In genomic region chr3:106589306-106589942, GRCh38 we compare ENCODE assay signal across 17 cellular contexts.
A peak's percentile ranks its signal among the peaks of the same experiment; 100 is the strongest.
DNase-seq lines count a peak whose midpoint lies in the region; ATAC-seq and TF ChIP-seq lines count a peak whose summit lies in the region.
"Had no signal": no experiment of that assay in that cellular context is flagged by ENCODE, and none has a peak within 500 bp of the region (broad histone marks: within the 10 kb centered on the region; RNA-seq: fewer than 3 reads in every experiment).

No MANE protein-coding gene starts in this region.

- in situ Hi-C loops in mammary epithelial cell (cut with MboI; ENCODE audit: low sequenced_read_pairs in 2 of 2): no loop called here

- H3K4me3 ChIP-seq in breast epithelium (no peak overlapping the region), mammary epithelial cell (replicated peaks in 1 of 3; ENCODE audit: insufficient read depth in 1 of 3, low read depth in 2 of 3, low read length in 3 of 3) (no peak overlapping the region)
- H3K4me3 ChIP-seq: heart right ventricle, stomach had no signal

- dilution Hi-C loops in mammary epithelial cell (cut with HindIII; ENCODE audit: low sequenced_read_pairs): no loop called here

- H2AFZ ChIP-seq in mammary epithelial cell (ENCODE audit: low read depth, low read length): peak overlapping the region; percentile 26

- DNase-seq in MCF 10A (ENCODE audit: unreplicated experiment) (peak; percentile 82), breast epithelium (ENCODE audit: low spot score in 2 of 2) (no peak), mammary epithelial cell (peak; percentile 95), iris pigment epithelial cell (ENCODE audit: low read depth) (peak; percentile 96), NCI-H128 (lab: John Stamatoyannopoulos, UW; ENCODE audit: unreplicated experiment) (no peak), NCI-H2081 (lab: John Stamatoyannopoulos, UW) (no peak)
- DNase-seq: activated CD4-positive, CD25-positive, alpha-beta regulatory T cell; activated CD8-positive, alpha-beta memory T cell treated with anti-CD3 and anti-CD28 coated beads, Interleukin-2, amount 50 U/mL, for 4 hours; activated naive CD8-positive, alpha-beta T cell treated with anti-CD3 and anti-CD28 coated beads, Interleukin-2, amount 10 ng/mL, durations not matched to agents 7 days and 5 days; heart right ventricle; NCI-H1048; NCI-H2171 treated with DMSO at 0.1 percent for 48 hours; stomach; T-helper 17 cell had no signal

- no peaks in the 10 kb centered on the region for H3K36me3 ChIP-seq in breast epithelium
- no peaks in the 10 kb centered on the region for H3K36me3 ChIP-seq in mammary epithelial cell (ENCODE audit: insufficient read depth, low read length)
- H3K36me3 ChIP-seq: heart right ventricle, stomach had no signal

- ATAC-seq in GM18502 (IDR thresholded peaks at IDR 0.05; ENCODE audit: poor library complexity, unreplicated experiment) (no peak), HG03520 (IDR thresholded peaks at IDR 0.05; ENCODE audit: unreplicated experiment) (no peak)
- ATAC-seq: heart right ventricle, Right ventricle myocardium inferior, T-helper 17 cell had no signal

- no peaks in the 10 kb centered on the region for H3K27me3 Mint-ChIP-seq in MCF 10A (ENCODE audit: insufficient read depth, unreplicated experiment)
- H3K27me3 Mint-ChIP-seq: T-helper 17 cell had no signal

- peak overlapping the region; percentile 46 for H3K4me3 Mint-ChIP-seq in MCF 10A (ENCODE audit: unreplicated experiment)
- H3K4me3 Mint-ChIP-seq: activated naive CD8-positive, alpha-beta T cell treated with anti-CD3 and anti-CD28 coated beads, Interleukin-2, amount 10 ng/mL, durations not matched to agents 7 days and 5 days; T-helper 17 cell had no signal

- peaks cover 21% of the 10 kb centered on the region for H3K4me1 Mint-ChIP-seq in MCF 10A (ENCODE audit: insufficient read depth, unreplicated experiment)
- H3K4me1 Mint-ChIP-seq: activated naive CD8-positive, alpha-beta T cell treated with anti-CD3 and anti-CD28 coated beads, Interleukin-2, amount 10 ng/mL, durations not matched to agents 7 days and 5 days had no signal

- H3K9ac ChIP-seq in mammary epithelial cell (ENCODE audit: insufficient read depth, low read length): peak overlapping the region; percentile 12

- H4K20me1 ChIP-seq in mammary epithelial cell (ENCODE audit: insufficient read depth, low read length): no peaks in the 10 kb centered on the region

- 13% methylated on average over 5 of the region's 5 CpGs for WGBS in mammary epithelial cell (ENCODE audit: low coverage, missing lambda C conversion rate)

- POLR2A ChIA-PET in MCF 10A (lab: Yijun Ruan, JAX): interaction anchor here (0.6 to 1.6 kb wide), 12 partner anchors 9 to 720 kb away, joined by 3 to 7 read pairs (median 4); partner anchors contain the start of gene CBLB

- no peaks in the 10 kb centered on the region for H3K9me3 Mint-ChIP-seq in MCF 10A (ENCODE audit: unreplicated experiment)

- no peaks in the 10 kb centered on the region for H3K79me2 ChIP-seq in mammary epithelial cell (ENCODE audit: insufficient read depth, low read length)

- peak overlapping the region; percentile 88 for H3K27ac Mint-ChIP-seq in MCF 10A (ENCODE audit: low read depth, unreplicated experiment)
- H3K27ac Mint-ChIP-seq: activated naive CD8-positive, alpha-beta T cell treated with anti-CD3 and anti-CD28 coated beads, Interleukin-2, amount 10 ng/mL, durations not matched to agents 7 days and 5 days; T-helper 17 cell had no signal

- H3K27me3 ChIP-seq in breast epithelium: no peaks in the 10 kb centered on the region
- H3K27me3 ChIP-seq in mammary epithelial cell (ENCODE audit: insufficient read depth, low read length): no peaks in the 10 kb centered on the region
- H3K27me3 ChIP-seq: heart right ventricle, stomach had no signal

- intact Hi-C loops in MCF 10A (cut with micrococcal nuclease): no loop called here
- intact Hi-C loops in breast epithelium (cut with DNase I; ENCODE audit: low total_unique reads): no loop called here
- intact Hi-C loops in mammary epithelial cell (cut with micrococcal nuclease): no loop called here

- H3K9me3 ChIP-seq in breast epithelium (no peaks in the 10 kb centered on the region), mammary epithelial cell (replicated peaks; ENCODE audit: insufficient read depth, low read length) (no peaks in the 10 kb centered on the region)
- H3K9me3 ChIP-seq: heart right ventricle, stomach had no signal

- TF ChIP-seq POLR2A in breast epithelium (IDR thresholded peaks at IDR 0.05): no peak

- no peaks in the 10 kb centered on the region for H3K36me3 Mint-ChIP-seq in MCF 10A (ENCODE audit: insufficient read depth, unreplicated experiment)
- H3K36me3 Mint-ChIP-seq: activated naive CD8-positive, alpha-beta T cell treated with anti-CD3 and anti-CD28 coated beads, Interleukin-2, amount 10 ng/mL, durations not matched to agents 7 days and 5 days had no signal

- H3K4me2 ChIP-seq in mammary epithelial cell (ENCODE audit: insufficient read depth, low read depth, low read length): peak overlapping the region; percentile 55

- CTCF ChIA-PET in MCF 10A (lab: Yijun Ruan, JAX) (interaction anchor here (0.6 kb wide), 1 partner anchor 519 kb away, joined by 4 read pairs; no protein-coding TSS in a partner anchor), mammary epithelial cell (lab: Charles Lee; ENCODE audit: low non-redundant PET) (no interaction called here)

- TF ChIP-seq CTCF in MCF 10A (IDR thresholded peaks at IDR 0.05; ENCODE audit: unreplicated experiment): no peak
- TF ChIP-seq CTCF in breast epithelium (IDR thresholded peaks at IDR 0.05): no peak
- TF ChIP-seq CTCF in mammary epithelial cell (conservative IDR thresholded peaks at IDR 0.05 in 1 of 2, IDR thresholded peaks at IDR 0.05 in 1 of 2; ENCODE audit: extremely low read depth in 1 of 2, insufficient read depth in 1 of 2, low read depth in 1 of 2, low read length in 2 of 2): no peak

- H3K27ac ChIP-seq in breast epithelium (no peak overlapping the region), mammary epithelial cell (ENCODE audit: insufficient read depth, low read depth, low read length) (peak overlapping the region; percentile 57)
- H3K27ac ChIP-seq: heart right ventricle, stomach had no signal

- BruUV-seq in MCF 10A (replicated peaks; lab: Mats Ljungman, UMichigan) (no TSS peak), mammary epithelial cell (replicated peaks; lab: Mats Ljungman, UMichigan) (no TSS peak)

- H3K4me1 ChIP-seq in breast epithelium (no peaks in the 10 kb centered on the region), mammary epithelial cell (ENCODE audit: insufficient read depth, low read length) (peaks cover 24% of the 10 kb centered on the region)
- H3K4me1 ChIP-seq: stomach had no signal

Comparison
In these comparisons a context has a peak if more than half of its experiments do, and no peak if none do; other contexts are left out.
1. DNase-seq: peak in MCF 10A (single experiment), mammary epithelial cell (single experiment) and iris pigment epithelial cell (single experiment); none in breast epithelium (0 of 2), NCI-H128 (single experiment) and NCI-H2081 (0 of 2).